ENCODE assay signal across 16 cellular contexts in the genomic region with DNA sequence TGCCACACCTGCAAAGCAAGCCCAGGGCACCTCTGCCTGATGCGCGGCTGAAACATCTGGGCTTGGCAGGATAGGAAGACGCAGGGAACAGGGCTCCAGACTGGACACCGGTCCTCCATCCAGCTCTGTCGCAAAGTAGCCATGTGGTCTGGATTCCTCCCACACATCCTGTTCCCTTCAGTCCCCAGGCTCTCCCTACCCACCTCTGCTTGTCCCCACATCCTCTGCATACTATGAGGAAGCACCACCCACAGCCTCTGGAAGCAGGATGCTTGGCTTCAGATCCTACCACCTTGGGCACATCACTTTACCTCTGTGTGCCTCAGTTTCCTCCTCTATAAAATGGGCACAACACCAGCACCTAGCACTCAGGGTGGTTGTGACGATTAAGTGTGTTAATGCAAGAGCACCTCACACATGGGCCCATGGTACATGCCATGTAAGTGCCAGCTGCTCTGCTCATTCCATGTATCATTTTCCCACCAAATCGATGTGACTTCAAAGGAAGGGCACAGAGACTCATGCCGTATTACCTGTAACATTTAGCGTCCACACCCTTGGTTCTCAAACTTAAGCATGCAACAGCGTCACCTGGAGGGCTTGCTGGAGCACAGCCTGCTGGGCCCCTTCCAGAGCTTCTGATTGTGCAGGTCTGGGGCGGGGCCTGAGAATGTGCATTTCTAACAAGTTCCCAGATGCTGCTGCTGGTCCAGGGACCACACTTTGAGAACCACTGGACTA.
DNase-seq lines count a peak whose midpoint lies in the region; ATAC-seq and TF ChIP-seq lines count a peak whose summit lies in the region.
"Had no signal": no experiment of that assay in that cellular context is flagged by ENCODE, and none has a peak within 500 bp of the region (broad histone marks: within the 10 kb centered on the region; RNA-seq: fewer than 3 reads in every experiment).

No MANE protein-coding gene starts in this region.

- peak; percentile 47 for TF ChIP-seq RAD21 in Ishikawa (IDR thresholded peaks at IDR 0.05; ENCODE audit: low read depth)

- peaks cover 36% of the 10 kb centered on the region for H3K27me3 ChIP-seq in MG63
- H3K27me3 ChIP-seq: upper lobe of left lung had no signal

- H3K27ac Mint-ChIP-seq in neural crest cell (ENCODE audit: unreplicated experiment) = no peak overlapping the region
- H3K27ac Mint-ChIP-seq: dendritic cell treated with granulocyte-macrophage colony-stimulating factor and Interleukin-4, amounts not matched to agents 40 ng/mL and 50 ng/mL, for 4 days; IgD-negative memory B cell had no signal

- H3K9me3 Mint-ChIP-seq in neural crest cell = no peaks in the 10 kb centered on the region
- H3K9me3 Mint-ChIP-seq: dendritic cell treated with granulocyte-macrophage colony-stimulating factor and Interleukin-4, amounts not matched to agents 40 ng/mL and 50 ng/mL, for 4 days had no signal

- no peak overlapping the region for H3K4me3 Mint-ChIP-seq in neural crest cell
- H3K4me3 Mint-ChIP-seq: dendritic cell treated with granulocyte-macrophage colony-stimulating factor and Interleukin-4, amounts not matched to agents 40 ng/mL and 50 ng/mL, for 4 days had no signal

- peak; percentile 24 to 74 for DNase-seq in NCI-H524 (lab: John Stamatoyannopoulos, UW)
- no peak for DNase-seq in NCI-H524 treated with DMSO at 0.1 percent for 48 hours (lab: John Stamatoyannopoulos, UW)
- DNase-seq in RPMI8226 = peak; percentile 36
- no peak for DNase-seq in neural crest cell (ENCODE audit: low read depth, low spot score)
- no peak for DNase-seq in NCI-H345 (lab: John Stamatoyannopoulos, UW)
- no peak for DNase-seq in MG63
- DNase-seq: activated T-cell treated with anti-CD3 and anti-CD28 coated beads for 4 hours; DMS79 treated with DMSO at 0.1 percent for 48 hours; SK-N-SH; stimulated activated CD4-positive, alpha-beta T cell treated with anti-CD3 and anti-CD28 coated beads, Interleukin-15, amount 100 ng/mL, for 24 hours; stimulated activated CD8-positive, alpha-beta memory T cell treated with anti-CD3 and anti-CD28 coated beads, Interleukin-4, amount 100 ng/mL, for 48 hours; upper lobe of left lung had no signal

- no peak overlapping the region for H3K4me3 ChIP-seq in MG63
- H3K4me3 ChIP-seq: upper lobe of left lung had no signal

- H3K36me3 Mint-ChIP-seq in neural crest cell (ENCODE audit: low read depth) = no peaks in the 10 kb centered on the region
- H3K36me3 Mint-ChIP-seq: IgD-negative memory B cell had no signal

- H3K27me3 Mint-ChIP-seq in neural crest cell (ENCODE audit: low read depth) = peaks cover 5% of the 10 kb centered on the region

- TF ChIP-seq CTCF in neural crest cell (conservative IDR thresholded peaks at IDR 0.05) = peak; percentile 15

- H3K9me3 ChIP-seq in MG63 = no peaks in the 10 kb centered on the region
- H3K9me3 ChIP-seq: SK-N-SH, upper lobe of left lung had no signal

- no peak for ATAC-seq in GM21390 (IDR thresholded peaks at IDR 0.05; ENCODE audit: unreplicated experiment)

- no peak for TF ChIP-seq EP300 in Ishikawa (IDR thresholded peaks at IDR 0.05; ENCODE audit: borderline replicate concordance)

- peaks cover 38% of the 10 kb centered on the region for H3K4me1 Mint-ChIP-seq in neural crest cell
- H3K4me1 Mint-ChIP-seq: IgD-negative memory B cell had no signal

- H3K36me3 ChIP-seq in MG63 = no peaks in the 10 kb centered on the region
- H3K36me3 ChIP-seq: upper lobe of left lung had no signal

TF ChIP-seq in Ishikawa, 13 proteins besides CTCF, POLR2A, EP300 and RAD21:
- no peak for TF ChIP-seq TEAD4 (IDR thresholded peaks at IDR 0.05)
- TF ChIP-seq CEBPB (IDR thresholded peaks at IDR 0.05) = no peak
- no peak for TF ChIP-seq MAX (IDR thresholded peaks at IDR 0.05)
- no peak for TF ChIP-seq TCF12 (IDR thresholded peaks at IDR 0.05; ENCODE audit: low read depth)
- no peak for TF ChIP-seq REST (IDR thresholded peaks at IDR 0.05; ENCODE audit: low read depth)
- no peak for TF ChIP-seq YY1 (IDR thresholded peaks at IDR 0.05; ENCODE audit: low read depth)
- no peak for TF ChIP-seq USF1 (IDR thresholded peaks at IDR 0.05)
- TF ChIP-seq TAF1 (IDR thresholded peaks at IDR 0.05; ENCODE audit: low read depth) = no peak
- no peak for TF ChIP-seq EGR1 (IDR thresholded peaks at IDR 0.05)
- no peak for TF ChIP-seq FOXM1 (IDR thresholded peaks at IDR 0.05; ENCODE audit: borderline replicate concordance, low read depth)
- TF ChIP-seq ZBTB7A (IDR thresholded peaks at IDR 0.05; ENCODE audit: low read depth) = no peak
- TF ChIP-seq NFIC (IDR thresholded peaks at IDR 0.05) = no peak
- no peak for TF ChIP-seq CREB1 (IDR thresholded peaks at IDR 0.05; ENCODE audit: low read depth)

Comparison
In these comparisons a context has a peak if more than half of its experiments do, and no peak if none do; other contexts are left out.
1. DNase-seq: peak in NCI-H524 (2 of 2) and RPMI8226 (single experiment); none in NCI-H524 treated with DMSO at 0.1 percent for 48 hours (single experiment), neural crest cell (single experiment), NCI-H345 (single experiment) and MG63 (single experiment).